25 cellular contexts compared by ENCODE assay signal in the genomic region with DNA sequence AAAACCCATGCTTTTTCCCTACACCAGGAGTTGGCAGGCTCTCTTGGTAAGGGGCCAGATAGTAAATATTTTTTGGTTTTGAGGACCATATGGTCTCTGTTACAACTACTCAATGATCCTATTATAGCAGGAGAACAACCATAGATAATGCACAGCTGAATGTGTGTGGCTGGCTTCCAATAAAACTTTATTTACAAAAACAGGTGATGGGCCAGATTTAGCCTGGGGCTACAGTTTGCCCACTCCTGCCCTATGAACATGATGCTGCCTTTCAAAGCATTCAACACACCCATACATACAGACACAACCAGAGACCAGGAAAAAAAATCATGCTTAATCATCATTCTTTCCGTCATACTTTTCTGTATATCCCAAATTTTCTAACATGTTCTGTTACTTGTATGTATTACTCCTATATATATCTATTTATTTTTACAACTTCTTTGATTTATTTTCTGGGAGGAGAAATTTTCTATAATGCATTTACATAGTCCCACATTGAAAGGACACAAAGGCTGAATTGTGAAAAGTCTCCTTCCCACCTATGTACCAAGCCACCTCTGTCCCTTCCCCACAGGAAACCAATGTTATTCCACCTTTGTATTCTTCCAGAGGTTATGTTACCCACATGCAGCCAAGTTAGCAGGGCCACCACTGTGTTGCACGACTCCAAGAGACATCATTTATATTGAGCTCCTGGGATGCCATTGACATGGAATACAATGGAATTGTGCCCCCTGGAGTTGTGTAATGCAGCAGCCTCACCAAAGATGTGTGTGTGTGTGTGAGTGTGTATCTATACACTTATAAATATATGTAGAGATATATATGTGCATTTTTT. TPM values are rescaled to one million over a fixed set of nuclear protein-coding genes. Genes with fewer than 3 reads are reported as not detected.
DNase-seq lines count a peak whose midpoint lies in the region; ATAC-seq, FAIRE-seq and TF ChIP-seq lines count a peak whose summit lies in the region.
"Had no signal": no experiment of that assay in that cellular context is flagged by ENCODE, and none has a peak within 500 bp of the region (broad histone marks: within the 10 kb centered on the region; RNA-seq: fewer than 3 reads in every experiment).

No MANE protein-coding gene starts in this region.

- no peak for TF ChIP-seq EP300 in HepG2 (IDR thresholded peaks at IDR 0.05; ENCODE audit: low read depth in 2 of 2, low read length in 2 of 2)
- TF ChIP-seq EP300 in HepG2 (CRISPR knock-in tag; IDR thresholded peaks at IDR 0.05; ENCODE audit: borderline replicate concordance): no peak
- TF ChIP-seq EP300 in K562 (IDR thresholded peaks at IDR 0.05; ENCODE audit: low read length): no peak

- POLR2A ChIA-PET in HepG2 (lab: Yijun Ruan, JAX): no interaction called here
- POLR2A ChIA-PET in K562 (lab: Yijun Ruan, JAX): interaction anchor here (1.0 kb wide), 1 partner anchor 277 kb away, joined by 3 read pairs; no protein-coding TSS in a partner anchor

- WGBS in HepG2 (ENCODE audit: low lambda C conversion rate): 68% methylated on average over 2 of the region's 2 CpGs
- WGBS in right lobe of liver (ENCODE audit: insufficient coverage, low coverage, low lambda C conversion rate, missing lambda C conversion rate): 53% methylated on average over 2 of the region's 2 CpGs
- WGBS in K562 (ENCODE audit: insufficient coverage, low coverage, missing lambda C conversion rate): 0% methylated on average over 2 of the region's 2 CpGs

- intact Hi-C loops in HepG2 (cut with micrococcal nuclease; ENCODE audit: unreplicated experiment) (no loop called here), right lobe of liver (cut with DNase I) (no loop called here), K562 (cut with micrococcal nuclease) (no loop called here), vagina (cut with DNase I) (loop anchor here (10.0 kb wide), 1 partner anchor 440 kb away; no protein-coding TSS in a partner anchor)

- no peaks in the 10 kb centered on the region for H4K20me1 ChIP-seq in HepG2 (ENCODE audit: insufficient read depth, low read length)
- H4K20me1 ChIP-seq in K562 (replicated peaks; ENCODE audit: control insufficient read depth, insufficient read depth, low read length): no peaks in the 10 kb centered on the region

- DNase-seq in HepG2 (ENCODE audit: low spot score) (no peak), right lobe of liver (no peak), NCI-H2171 (lab: John Stamatoyannopoulos, UW) (peak; percentile 23), K562 (ENCODE audit: extremely low read depth in 1 of 4, low spot score in 3 of 4) (no peak), dedifferentiated amniotic fluid mesenchymal stem cell (ENCODE audit: extremely low spot score) (no peak), inferior parietal cortex (ENCODE audit: extremely low spot score) (no peak), vagina (ENCODE audit: extremely low spot score in 2 of 2) (no peak)
- DNase-seq: ACHN, erythroblast, foreskin keratinocyte, immature natural killer cell, Karpas-422, left ventricle myocardium inferior, natural killer cell, NCI-H748 treated with DMSO at 0.1 percent for 48 hours, pancreas, PC-9, right cardiac atrium, SHP77 treated with DMSO at 0.1 percent for 48 hours, upper lobe of left lung had no signal

- no peak for TF ChIP-seq RAD21 in HepG2 (CRISPR knock-in tag; IDR thresholded peaks at IDR 0.05)
- TF ChIP-seq RAD21 in K562 (CRISPR knock-in tag; conservative IDR thresholded peaks at IDR 0.05 in 1 of 2, IDR thresholded peaks at IDR 0.05 in 1 of 2): no peak

- H3K4me2 ChIP-seq in HepG2 (ENCODE audit: low read depth, low read length) (no peak overlapping the region), K562 (ENCODE audit: insufficient read depth, low read length) (no peak overlapping the region)
- H3K4me2 ChIP-seq: PC-9 had no signal

- BruUV-seq in HepG2 (replicated peaks; lab: Mats Ljungman, UMichigan): no TSS peak
- BruUV-seq in K562 (replicated peaks; lab: Mats Ljungman, UMichigan): no TSS peak

- CTCF ChIA-PET in HepG2 (lab: Yijun Ruan, JAX; ENCODE audit: low intra/inter-chr PET ratio, low total read pairs): no interaction called here
- CTCF ChIA-PET in K562 (lab: Yijun Ruan, JAX; ENCODE audit: low intra/inter-chr PET ratio): no interaction called here

- H3K9me1 ChIP-seq in K562 (ENCODE audit: control insufficient read depth, insufficient read depth, low read length): no peaks in the 10 kb centered on the region

- H3K27ac ChIP-seq in HepG2 (ENCODE audit: extremely low read length, insufficient read depth, low read length) (no peak overlapping the region), right lobe of liver (no peak overlapping the region), K562 (ENCODE audit: extremely low read depth, low read depth, low read length) (no peak overlapping the region), vagina (no peak overlapping the region)
- H3K27ac ChIP-seq: C4-2B, foreskin keratinocyte, left ventricle myocardium inferior, pancreas, PC-9, upper lobe of left lung had no signal

- H3K27me3 ChIP-seq in HepG2 (ENCODE audit: control insufficient read depth in 1 of 2, insufficient read depth in 2 of 2, low read length in 2 of 2) (peaks cover 0 to 5% of the 10 kb centered on the region in 2 experiments; a peak in 2 of 5 replicates), right lobe of liver (no peaks in the 10 kb centered on the region), K562 (ENCODE audit: control insufficient read depth in 2 of 2, insufficient read depth in 2 of 2, low read length in 2 of 2) (peaks cover 0 to 22% of the 10 kb centered on the region in 2 experiments; a peak in 3 of 5 replicates), vagina (no peaks in the 10 kb centered on the region)
- H3K27me3 ChIP-seq: pancreas, upper lobe of left lung had no signal

- no peak for FAIRE-seq in HepG2 (lab: Jason Lieb, UNC)
- FAIRE-seq in K562 (lab: Jason Lieb, UNC): no peak
- FAIRE-seq: astrocyte, GM18507, pancreas had no signal

- in situ Hi-C loops in HepG2 (cut with HindIII; ENCODE audit: extremely low pct_ligation_motif_present, low pct_unique_long_range_greater_than_20kb): no loop called here
- in situ Hi-C loops in K562 (cut with MboI): no loop called here

- H2AFZ ChIP-seq in HepG2 (ENCODE audit: low read length) (no peak overlapping the region), K562 (ENCODE audit: low read depth, low read length) (no peak overlapping the region)
- H2AFZ ChIP-seq: PC-9 had no signal

- ATAC-seq in HepG2 (no peak), right lobe of liver (no peak), K562 (no peak), HG03521 (IDR thresholded peaks at IDR 0.05; ENCODE audit: unreplicated experiment) (no peak)
- ATAC-seq: activated T-helper 17 cell treated with anti-CD3 and anti-CD28 coated beads, Interleukin-2, amount 50 U/mL, for 72 hours; foreskin keratinocyte; natural killer cell; pancreas; right cardiac atrium had no signal

- TF ChIP-seq POLR2A in HepG2 (IDR thresholded peaks at IDR 0.05; ENCODE audit: insufficient read depth in 1 of 2, low read depth in 2 of 2, low read length in 2 of 2) (no peak), right lobe of liver (IDR thresholded peaks at IDR 0.05) (no peak), K562 (conservative IDR thresholded peaks at IDR 0.05) (no peak), vagina (IDR thresholded peaks at IDR 0.05) (no peak)

- H3K4me1 ChIP-seq in HepG2 (ENCODE audit: insufficient read depth, low read length) (no peaks in the 10 kb centered on the region), right lobe of liver (no peaks in the 10 kb centered on the region), K562 (replicated peaks in 1 of 2; ENCODE audit: control insufficient read depth in 2 of 2, insufficient read depth in 2 of 2, low read length in 2 of 2) (no peaks in the 10 kb centered on the region), vagina (no peaks in the 10 kb centered on the region)
- H3K4me1 ChIP-seq: foreskin keratinocyte, left ventricle myocardium inferior, pancreas, upper lobe of left lung had no signal

- no peak for TF ChIP-seq CTCF in HepG2 (CRISPR knock-in tag; IDR thresholded peaks at IDR 0.05)
- no peak for TF ChIP-seq CTCF in right lobe of liver (IDR thresholded peaks at IDR 0.05)
- peak in 1 of 3 experiments; percentile 8; a peak in 1 of 6 replicates for TF ChIP-seq CTCF in K562 (IDR thresholded peaks at IDR 0.05 in 2 of 3, conservative IDR thresholded peaks at IDR 0.05 in 1 of 3; ENCODE audit: insufficient read depth in 2 of 3, low read depth in 1 of 3, low read length in 3 of 3)
- no peak for TF ChIP-seq CTCF in vagina (IDR thresholded peaks at IDR 0.05)

- no peak overlapping the region for H3K4me3 ChIP-seq in HepG2 (replicated peaks in 1 of 3; ENCODE audit: insufficient read depth in 1 of 3, low read depth in 2 of 3, low read length in 3 of 3)
- no peak overlapping the region for H3K4me3 ChIP-seq in right lobe of liver
- H3K4me3 ChIP-seq in K562: no peak overlapping the region
- H3K4me3 ChIP-seq in vagina: no peak overlapping the region
- H3K4me3 ChIP-seq: left ventricle myocardium inferior, pancreas, PC-9, upper lobe of left lung had no signal

- H3K9ac ChIP-seq in HepG2 (ENCODE audit: insufficient read depth, low read depth, low read length) (no peak overlapping the region), K562 (ENCODE audit: insufficient read depth in 1 of 2, low read depth in 2 of 2, low read length in 2 of 2) (no peak overlapping the region)

- no peaks in the 10 kb centered on the region for H3K9me3 ChIP-seq in HepG2 (ENCODE audit: low read length)
- no peaks in the 10 kb centered on the region for H3K9me3 ChIP-seq in right lobe of liver
- H3K9me3 ChIP-seq in K562 (replicated peaks; ENCODE audit: control insufficient read depth, insufficient read depth, low read depth, low read length): no peaks in the 10 kb centered on the region
- no peaks in the 10 kb centered on the region for H3K9me3 ChIP-seq in vagina
- H3K9me3 ChIP-seq: left ventricle myocardium inferior, pancreas, upper lobe of left lung had no signal

- no peaks in the 10 kb centered on the region for H3K36me3 ChIP-seq in HepG2 (replicated peaks in 1 of 2; ENCODE audit: control insufficient read depth in 1 of 2, insufficient read depth in 2 of 2, low read length in 2 of 2)
- no peaks in the 10 kb centered on the region for H3K36me3 ChIP-seq in right lobe of liver
- H3K36me3 ChIP-seq in K562 (ENCODE audit: control insufficient read depth, insufficient read depth, low read length): no peaks in the 10 kb centered on the region
- no peaks in the 10 kb centered on the region for H3K36me3 ChIP-seq in vagina
- H3K36me3 ChIP-seq: left ventricle myocardium inferior, pancreas, upper lobe of left lung had no signal

- H3K79me2 ChIP-seq in HepG2 (ENCODE audit: insufficient read depth, low read length) (no peaks in the 10 kb centered on the region), K562 (ENCODE audit: control insufficient read depth, insufficient read depth, low read length) (no peaks in the 10 kb centered on the region)

RNA-seq across cellular contexts. Expression of a gene that starts 21.9 kb away (rescaled TPM):
- total RNA-seq in HepG2 (2016; rRNA removed; fragmentation: Illumina TruSeq; extraction: Trizol) (68.1 and 78.4 TPM in 2 replicates), right lobe of liver (10 to 100 TPM; 12.0 to 22.6 (median 19.4) TPM), K562 (2014; rRNA removed) (29.7 and 51.4 TPM in 2 replicates), K562 (2014; rRNA removed; fragmentation: Illumina TruSeq; extraction: Trizol) (42.4 and 50.3 TPM in 2 replicates), K562 (2015; rRNA removed; fragmentation: Illumina TruSeq; extraction: Trizol) (45.2 and 50.9 TPM in 2 replicates), K562 (2021) (60.4 and 61.8 TPM in 2 replicates), vagina (27.3 TPM)
- 20.7 and 27.5 TPM in 2 replicates for total RNA-seq in HepG2 (2016; cell fraction: cytosol; rRNA removed; fragmentation: Illumina TruSeq; extraction: Trizol; ENCODE audit: low read depth)
- total RNA-seq in HepG2 (2016; cell fraction: insoluble cytoplasmic fraction; rRNA removed; fragmentation: Illumina TruSeq; extraction: Trizol): 63.6 and 75.1 TPM in 2 replicates
- total RNA-seq in HepG2 (2016; cell fraction: membrane; rRNA removed; fragmentation: Illumina TruSeq; extraction: Trizol): 46.0 and 48.0 TPM in 2 replicates
- total RNA-seq in HepG2 (2016; cell fraction: nucleus; rRNA removed; fragmentation: Illumina TruSeq; extraction: Trizol): 99.8 and 106 TPM in 2 replicates
- polyA plus RNA-seq in HepG2 (2011; rRNA removed) (71.5 and 77.5 TPM in 2 replicates), K562 (2011; rRNA removed) (36.8 and 48.9 TPM in 2 replicates), K562 (2014; fragmentation: Illumina TruSeq; extraction: Trizol) (56.3 and 66.6 TPM in 2 replicates), K562 (2014; fragmentation: Nextera tagmentation; extraction: Ambion mirVana) (1 to 10 TPM; 4.6 to 5.3 TPM), K562 (2014; rRNA removed) (30.5 and 35.5 TPM in 2 replicates)
- 46.4 and 63.8 TPM in 2 replicates for polyA plus RNA-seq in HepG2 (2011; cell fraction: cytosol; rRNA removed)
- polyA plus RNA-seq in HepG2 (2011; cell fraction: nucleus; rRNA removed): 160 and 214 TPM in 2 replicates
- polyA plus RNA-seq in HepG2 (2012): 58.9 and 61.5 TPM in 2 replicates
- 44.4 and 51.3 TPM in 2 replicates for polyA plus RNA-seq in HepG2 (2016; cell fraction: cytosol; fragmentation: Illumina TruSeq; extraction: Trizol; ENCODE audit: low read depth)
- 65.9 and 71.3 TPM in 2 replicates for polyA plus RNA-seq in HepG2 (2016; cell fraction: insoluble cytoplasmic fraction; fragmentation: Illumina TruSeq; extraction: Trizol; ENCODE audit: low read depth)
- 51.0 and 55.4 TPM in 2 replicates for polyA plus RNA-seq in HepG2 (2016; cell fraction: membrane; fragmentation: Illumina TruSeq; extraction: Trizol; ENCODE audit: low read depth)
- polyA plus RNA-seq in HepG2 (2016; cell fraction: nucleus; fragmentation: Illumina TruSeq; extraction: Trizol; ENCODE audit: insufficient read depth, low read depth): 80.0 and 84.1 TPM in 2 replicates
- polyA minus RNA-seq in HepG2 (2011; rRNA and poly(A)+ RNA removed; ENCODE audit: low replicate concordance): 123 and 154 TPM in 2 replicates
- polyA minus RNA-seq in HepG2 (2011; cell fraction: cytosol; rRNA and poly(A)+ RNA removed): 38.9 and 41.5 TPM in 2 replicates
- 157 and 171 TPM in 2 replicates for polyA minus RNA-seq in HepG2 (2011; cell fraction: nucleus; rRNA and poly(A)+ RNA removed)
- total RNA-seq in K562 (2011; cell fraction: chromatin; rRNA removed; ENCODE audit: low replicate concordance): 290 and 357 TPM in 2 replicates
- 109 and 121 TPM in 2 replicates for total RNA-seq in K562 (2011; cell fraction: nucleolus; rRNA removed)
- total RNA-seq in K562 (2011; cell fraction: nucleoplasm; rRNA removed): 200 and 269 TPM in 2 replicates
- polyA plus RNA-seq in K562 (2011; cell fraction: cytosol; rRNA removed): 25.6 and 43.5 TPM in 2 replicates
- 61.4 and 77.7 TPM in 2 replicates for polyA plus RNA-seq in K562 (2011; cell fraction: nucleus; rRNA removed)
- polyA plus RNA-seq in K562 (2012): 37.7 and 43.6 TPM in 2 replicates
- 72.6 and 78.9 TPM in 2 replicates for polyA minus RNA-seq in K562 (2011; rRNA and poly(A)+ RNA removed)
- 32.4 and 39.6 TPM in 2 replicates for polyA minus RNA-seq in K562 (2011; cell fraction: cytosol; rRNA and poly(A)+ RNA removed)
- polyA minus RNA-seq in K562 (2011; cell fraction: nucleus; rRNA and poly(A)+ RNA removed): 38.9 and 58.1 TPM in 2 replicates
